ENCODE assay signal across 9 cellular contexts in the genomic region with DNA sequence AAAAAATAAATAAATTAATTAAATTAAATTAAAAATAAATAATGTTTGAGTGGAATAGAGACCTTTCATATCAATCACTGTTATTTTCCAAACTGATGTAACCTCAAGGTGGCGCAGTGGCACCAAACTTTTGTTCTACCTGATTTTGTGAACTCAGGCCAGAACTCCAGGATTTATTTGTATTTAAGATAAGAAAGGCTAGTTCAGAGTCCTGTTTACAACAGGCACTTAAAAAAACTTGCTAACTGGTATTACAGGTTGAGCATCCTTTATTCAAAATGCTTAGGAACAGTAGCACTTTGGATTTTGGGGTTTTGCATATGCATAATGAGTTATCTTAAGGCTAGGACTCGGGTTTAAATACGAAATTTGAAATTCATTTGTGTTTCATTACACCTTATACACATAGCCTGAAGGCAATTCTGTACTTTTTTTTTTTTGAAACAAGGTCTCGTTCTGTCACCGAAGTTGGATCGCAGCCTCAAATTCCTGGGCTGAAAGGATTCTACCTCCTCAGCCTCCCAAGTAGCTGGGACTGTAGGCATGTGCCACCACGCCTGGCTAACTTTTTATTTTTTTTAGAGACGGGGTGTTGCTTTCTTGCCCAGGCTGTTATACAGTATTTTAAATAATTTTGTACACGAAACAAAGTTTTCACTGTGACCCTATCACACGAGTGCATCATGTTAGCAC. TPM values are rescaled to one million over a fixed set of nuclear protein-coding genes. Genes with fewer than 3 reads are reported as not detected.
DNase-seq lines count a peak whose midpoint lies in the region; ATAC-seq and TF ChIP-seq lines count a peak whose summit lies in the region.
"Had no signal": no experiment of that assay in that cellular context is flagged by ENCODE, and none has a peak within 500 bp of the region (broad histone marks: within the 10 kb centered on the region; RNA-seq: fewer than 3 reads in every experiment).

No MANE protein-coding gene starts in this region.

- H2AFZ ChIP-seq in trophoblast cell (ENCODE audit: insufficient read depth, low read length, poor library complexity): no peak overlapping the region

- H3K79me1 ChIP-seq in trophoblast cell (ENCODE audit: low read length): no peaks in the 10 kb centered on the region

- no peak overlapping the region for H2BK5ac ChIP-seq in trophoblast cell (ENCODE audit: low read depth, low read length, poor library complexity)

- no peak for ATAC-seq in stimulated activated effector memory CD8-positive, alpha-beta T cell treated with anti-CD3 and anti-CD28 coated beads, Interleukin-12 subunit alpha, Interleukin-12 subunit beta, amount 100 ng/mL, for 72 hours
- ATAC-seq in HG03039 (IDR thresholded peaks at IDR 0.05; ENCODE audit: unreplicated experiment): no peak

- no peaks in the 10 kb centered on the region for H3K9me3 Mint-ChIP-seq in stimulated activated effector memory CD8-positive, alpha-beta T cell treated with anti-CD3 and anti-CD28 coated beads, Interleukin-12 subunit alpha, Interleukin-12 subunit beta, amount 100 ng/mL, for 72 hours
- H3K9me3 Mint-ChIP-seq: naive B cell had no signal

- no peak overlapping the region for H3K4me2 ChIP-seq in trophoblast cell (ENCODE audit: low read length)

- H3K4me3 ChIP-seq in dorsolateral prefrontal cortex (no peak overlapping the region), trophoblast cell (ENCODE audit: low read depth, low read length) (no peak overlapping the region)

- H4K91ac ChIP-seq in trophoblast cell (ENCODE audit: low read depth, low read length): no peak overlapping the region

- H3K18ac ChIP-seq in trophoblast cell (ENCODE audit: low read length): no peak overlapping the region

- peaks cover 7 to 11% of the 10 kb centered on the region in 2 experiments for H3K36me3 ChIP-seq in trophoblast cell (ENCODE audit: control insufficient read depth in 1 of 2, insufficient read depth in 2 of 2, low read length in 2 of 2)

- H3K4me1 ChIP-seq in trophoblast cell (ENCODE audit: control insufficient read depth in 1 of 2, insufficient read depth in 2 of 2, low read length in 2 of 2): no peaks in the 10 kb centered on the region

- H2AK5ac ChIP-seq in trophoblast cell (ENCODE audit: low read length): no peak overlapping the region

- H3K27ac ChIP-seq in dorsolateral prefrontal cortex (no peak overlapping the region), trophoblast cell (ENCODE audit: low read depth, low read length) (no peak overlapping the region)

- peaks cover 76% of the 10 kb centered on the region for H3K36me3 Mint-ChIP-seq in stimulated activated effector memory CD8-positive, alpha-beta T cell treated with anti-CD3 and anti-CD28 coated beads, Interleukin-12 subunit alpha, Interleukin-12 subunit beta, amount 100 ng/mL, for 72 hours
- H3K36me3 Mint-ChIP-seq: naive B cell had no signal

- no peak overlapping the region for H3K9ac ChIP-seq in trophoblast cell (ENCODE audit: low read length)

- no peak overlapping the region for H3K4me3 Mint-ChIP-seq in stimulated activated effector memory CD8-positive, alpha-beta T cell treated with anti-CD3 and anti-CD28 coated beads, Interleukin-12 subunit alpha, Interleukin-12 subunit beta, amount 100 ng/mL, for 72 hours
- H3K4me3 Mint-ChIP-seq: naive B cell had no signal

- no peak overlapping the region for H3K23ac ChIP-seq in trophoblast cell (ENCODE audit: low read length)

- no CpG with 5 or more reads among the region's 10 CpGs for WGBS in trophoblast cell (ENCODE audit: extremely low coverage, insufficient coverage, insufficient read length)

- DNase-seq in NCI-H82 (lab: John Stamatoyannopoulos, UW) (peak; percentile 16), NCI-H82 treated with DMSO at 0.1 percent for 48 hours (lab: John Stamatoyannopoulos, UW; ENCODE audit: unreplicated experiment) (no peak), NCI-H1694 (lab: John Stamatoyannopoulos, UW) (peak; percentile 38), dorsolateral prefrontal cortex (no peak), trophoblast cell (peak; percentile 25 to 62), 8988T (no peak)
- no peak for DNase-seq in stimulated activated effector memory CD8-positive, alpha-beta T cell treated with anti-CD3 and anti-CD28 coated beads, Interleukin-12 subunit alpha, Interleukin-12 subunit beta, amount 100 ng/mL, for 72 hours (ENCODE audit: low spot score in 2 of 2)
- DNase-seq: naive B cell had no signal

- H3K27me3 ChIP-seq in dorsolateral prefrontal cortex (no peaks in the 10 kb centered on the region), trophoblast cell (ENCODE audit: insufficient read depth, low read length) (no peaks in the 10 kb centered on the region)

- no peak overlapping the region for H4K12ac ChIP-seq in trophoblast cell (ENCODE audit: low read depth, low read length)

- H3K14ac ChIP-seq in trophoblast cell (ENCODE audit: low read length): no peak overlapping the region

- peak overlapping the region; percentile 14 for H3K4ac ChIP-seq in trophoblast cell (ENCODE audit: low read depth, low read length)

- intact Hi-C loops in dorsolateral prefrontal cortex (cut with DNase I): no loop called here

- no peak overlapping the region for H2BK12ac ChIP-seq in trophoblast cell (ENCODE audit: low read length)

- no peak overlapping the region for H2BK120ac ChIP-seq in trophoblast cell (ENCODE audit: insufficient read depth, low read length, poor library complexity)

- H3K9me3 ChIP-seq in trophoblast cell (ENCODE audit: insufficient read depth, low read depth, low read length): no peaks in the 10 kb centered on the region

- peaks cover 4% of the 10 kb centered on the region for H3K79me2 ChIP-seq in trophoblast cell (ENCODE audit: control insufficient read depth, insufficient read depth, low read length, poor library complexity)

- H4K8ac ChIP-seq in trophoblast cell (ENCODE audit: low read depth, low read length): no peak overlapping the region

- no peak overlapping the region for H3K27ac Mint-ChIP-seq in stimulated activated effector memory CD8-positive, alpha-beta T cell treated with anti-CD3 and anti-CD28 coated beads, Interleukin-12 subunit alpha, Interleukin-12 subunit beta, amount 100 ng/mL, for 72 hours

- TF ChIP-seq CTCF in dorsolateral prefrontal cortex (IDR thresholded peaks at IDR 0.05 in 54 of 56, conservative IDR thresholded peaks at IDR 0.05 in 2 of 56; ENCODE audit: low read depth in 1 of 56, partially characterized antibody in 56 of 56): peak in 42 of 56 donors; percentile 11 to 54 (median 28)

- H3K4me1 Mint-ChIP-seq in stimulated activated effector memory CD8-positive, alpha-beta T cell treated with anti-CD3 and anti-CD28 coated beads, Interleukin-12 subunit alpha, Interleukin-12 subunit beta, amount 100 ng/mL, for 72 hours: peaks cover 42% of the 10 kb centered on the region

RNA-seq across cellular contexts. Expression of a gene that starts 32.4 kb away (rescaled TPM):
- total RNA-seq in dorsolateral prefrontal cortex: 10 to 100 TPM; 40.9 to 68.9 (median 52.3) TPM
- polyA plus RNA-seq in trophoblast cell (2013): 88.5 and 92.7 TPM in 2 replicates

RNA-seq across cellular contexts. Expression of a gene that starts 34.9 kb away (rescaled TPM):
- 100 to 1,000 TPM in 65 of 120 experiments, 10 to 100 TPM in 55; 58.8 to 204 (median 102) TPM for total RNA-seq in dorsolateral prefrontal cortex
- 21.2 and 21.7 TPM in 2 replicates for polyA plus RNA-seq in trophoblast cell (2013)

RNA-seq across cellular contexts. Expression of a gene that starts 51.7 kb away (rescaled TPM):
- total RNA-seq in dorsolateral prefrontal cortex: under 1 TPM in 5 of 120 experiments, not detected in 115; 0.28 to 0.36 (median 0.32) TPM
- 0.05 and 0.17 TPM in 2 replicates for polyA plus RNA-seq in trophoblast cell (2013)

Comparison
In these comparisons a context has a peak if more than half of its experiments do, and no peak if none do; other contexts are left out.
1. DNase-seq: peak in NCI-H82 (single experiment), NCI-H1694 (single experiment) and trophoblast cell (2 of 2); none in NCI-H82 treated with DMSO at 0.1 percent for 48 hours (single experiment), dorsolateral prefrontal cortex (0 of 10), stimulated activated effector memory CD8-positive, alpha-beta T cell treated with anti-CD3 and anti-CD28 coated beads, Interleukin-12 subunit alpha, Interleukin-12 subunit beta, amount 100 ng/mL, for 72 hours (0 of 2) and 8988T (single experiment).